In the genomic region with DNA sequence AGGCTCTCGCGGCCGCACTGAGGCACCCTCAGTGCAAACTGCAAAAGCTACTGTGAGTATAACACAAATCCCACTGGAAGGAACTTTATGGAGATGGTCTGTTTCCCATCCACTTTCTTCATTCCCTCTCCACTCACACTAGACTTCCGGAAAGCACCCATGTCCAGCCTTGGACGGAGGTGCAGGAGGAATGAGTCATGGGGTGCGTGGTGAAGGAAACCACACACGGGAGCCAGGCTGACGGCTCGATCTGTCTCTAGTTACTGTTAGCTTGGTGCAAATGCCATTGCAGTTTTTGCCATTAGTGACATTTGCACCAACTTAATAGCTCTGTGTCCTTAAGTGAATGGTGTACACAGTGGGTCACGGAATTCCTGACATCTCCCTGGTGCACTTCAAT, we compare ENCODE assay signal across 28 cellular contexts. TPM values are rescaled to one million over a fixed set of nuclear protein-coding genes. Genes with fewer than 3 reads are reported as not detected.
DNase-seq lines count a peak whose midpoint lies in the region; ATAC-seq, FAIRE-seq and TF ChIP-seq lines count a peak whose summit lies in the region.
"Had no signal": no experiment of that assay in that cellular context is flagged by ENCODE, and none has a peak within 500 bp of the region (broad histone marks: within the 10 kb centered on the region; RNA-seq: fewer than 3 reads in every experiment).

No MANE protein-coding gene starts in this region.

- H3K4me3 ChIP-seq in MG63, result no peak overlapping the region
- no peak overlapping the region for H3K4me3 ChIP-seq in bronchial epithelial cell (ENCODE audit: low read depth, low read length)
- H3K4me3 ChIP-seq: BLaER1, K562, Peyer's patch, SJCRH30 had no signal

- FAIRE-seq in bronchial epithelial cell (lab: Jason Lieb, UNC), result peak; percentile 32
- FAIRE-seq: D721Med, GM12891, H1, K562 had no signal

- intact Hi-C loops in head of caudate nucleus (cut with DNase I), result no loop called here

- H3K36me3 ChIP-seq in MG63 (no peaks in the 10 kb centered on the region), bronchial epithelial cell (ENCODE audit: control insufficient read depth, insufficient read depth, low read length) (no peaks in the 10 kb centered on the region)
- H3K36me3 ChIP-seq: BLaER1, Peyer's patch, SJCRH30 had no signal

- DNase-seq in A172 (ENCODE audit: low spot score), result peak; percentile 90
- DNase-seq in H4 (ENCODE audit: low spot score), result peak; percentile 85
- peak; percentile 31 for DNase-seq in MG63
- no peak for DNase-seq in bronchial epithelial cell (ENCODE audit: low read depth)
- no peak for DNase-seq in OCI-M1 (lab: John Stamatoyannopoulos, UW)
- no peak for DNase-seq in head of caudate nucleus
- DNase-seq in NCI-H510A (lab: John Stamatoyannopoulos, UW), result no peak
- DNase-seq: 8988T; CD4-positive, CD25-positive, alpha-beta regulatory T cell; GF-D8; Kasumi-1; NCI-H1105 treated with DMSO at 0.1 percent for 48 hours; NCI-H146; NCI-H2029 treated with DMSO at 0.1 percent for 48 hours; NCI-H446 treated with DMSO at 0.1 percent for 48 hours; NCI-H526 treated with DMSO at 0.1 percent for 48 hours; Peyer's patch; SJCRH30; T-helper 1 cell had no signal

- ATAC-seq in HG03442 (IDR thresholded peaks at IDR 0.05; ENCODE audit: unreplicated experiment), result no peak
- ATAC-seq: K562, Right ventricle myocardium inferior had no signal

- no peak for TF ChIP-seq CTCF in bronchial epithelial cell (IDR thresholded peaks at IDR 0.05; ENCODE audit: insufficient read depth, low read length, severe bottlenecking)

- H3K27me3 ChIP-seq in MG63 (no peaks in the 10 kb centered on the region), bronchial epithelial cell (ENCODE audit: control insufficient read depth, insufficient read depth, low read length) (no peaks in the 10 kb centered on the region)
- H3K27me3 ChIP-seq: BLaER1, Peyer's patch, SJCRH30 had no signal

- no peaks in the 10 kb centered on the region for H3K9me3 ChIP-seq in MG63
- H3K9me3 ChIP-seq: BLaER1, Peyer's patch, SJCRH30 had no signal

RNA-seq across cellular contexts. Expression of a gene that starts 14.6 kb away (rescaled TPM):
- not detected in 2 replicates for total RNA-seq in A172 (2014; rRNA removed; shearing (Covaris generic))
- not detected in 2 replicates for total RNA-seq in H4 (2014; rRNA removed; shearing (Covaris generic))
- total RNA-seq in MG63 (2014; rRNA removed; shearing (Covaris generic); ENCODE audit: low replicate concordance), result not detected in 2 replicates
- not detected in 2 replicates for total RNA-seq in bronchial epithelial cell
- total RNA-seq: CD4-positive, CD25-positive, alpha-beta regulatory T cell; H1; HT-29; K562; MCF 10A; Peyer's patch; Right ventricle myocardium inferior had no signal

RNA-seq across cellular contexts. Expression of a gene that starts 24.4 kb away (rescaled TPM):
- total RNA-seq in A172 (2014; rRNA removed; shearing (Covaris generic)), result 0.24 TPM in 1 of 2 replicates, not detected in the other
- 0.12 and 1.3 TPM in 2 replicates for total RNA-seq in H4 (2014; rRNA removed; shearing (Covaris generic))
- total RNA-seq in MG63 (2014; rRNA removed; shearing (Covaris generic); ENCODE audit: low replicate concordance), result not detected in 2 replicates
- total RNA-seq in bronchial epithelial cell, result not detected in 2 replicates
- total RNA-seq: CD4-positive, CD25-positive, alpha-beta regulatory T cell; H1; HT-29; MCF 10A; Peyer's patch; Right ventricle myocardium inferior; SJCRH30 had no signal

RNA-seq across cellular contexts. Expression of a gene that starts 30.1 kb away (rescaled TPM):
- total RNA-seq in A172 (2014; rRNA removed; shearing (Covaris generic)), result not detected in 2 replicates
- not detected in 2 replicates for total RNA-seq in H4 (2014; rRNA removed; shearing (Covaris generic))
- total RNA-seq in MG63 (2014; rRNA removed; shearing (Covaris generic); ENCODE audit: low replicate concordance), result not detected in 2 replicates
- total RNA-seq in bronchial epithelial cell, result not detected in 2 replicates
- total RNA-seq: CD4-positive, CD25-positive, alpha-beta regulatory T cell; H1; HT-29; K562; MCF 10A; Peyer's patch; Right ventricle myocardium inferior; SJCRH30 had no signal

Comparison
In these comparisons a context has a peak if more than half of its experiments do, and no peak if none do; other contexts are left out.
1. DNase-seq: peak in A172 (single experiment), H4 (single experiment) and MG63 (single experiment); none in bronchial epithelial cell (single experiment), OCI-M1 (single experiment), head of caudate nucleus (0 of 42) and NCI-H510A (single experiment).